ENCODE assay signal across 18 cellular contexts in genomic region chr4:7531640-7531994, GRCh38.
A peak's percentile ranks its signal among the peaks of the same experiment; 100 is the strongest.
DNase-seq lines count a peak whose midpoint lies in the region; ATAC-seq and TF ChIP-seq lines count a peak whose summit lies in the region.
"Had no signal": no experiment of that assay in that cellular context is flagged by ENCODE, and none has a peak within 500 bp of the region (broad histone marks: within the 10 kb centered on the region; RNA-seq: fewer than 3 reads in every experiment).

No MANE protein-coding gene starts in this region.

- DNase-seq in ELF-1 (ENCODE audit: low read depth, low spot score) (peak; percentile 72), NT2/D1 (ENCODE audit: low read depth, low spot score) (no peak), iPS-NIHi11 (ENCODE audit: low spot score) (peak; percentile 34), nephron progenitor cell (peak; percentile 32), activated gamma-delta T cell (lab: John Stamatoyannopoulos, UW) (no peak), NCI-H1092 treated with DMSO at 0.1 percent for 48 hours (lab: John Stamatoyannopoulos, UW) (no peak)
- no peak for DNase-seq in stimulated activated CD4-positive, alpha-beta T cell treated with anti-CD3 and anti-CD28 coated beads, Interleukin-4, amount 100 ng/mL, for 1 hour
- DNase-seq: 8988T; ACHN; Calu3; CD4-positive, alpha-beta T cell; DMS 273 treated with DMSO at 0.1 percent for 48 hours; GOT3; IMR-90 had no signal

- no peak overlapping the region for H3K27ac Mint-ChIP-seq in nephron progenitor cell
- H3K27ac Mint-ChIP-seq: CD4-positive, alpha-beta T cell had no signal

- 0 out of 2 replicates have a peak, but pooled peaks cover 6% of the 10 kb centered on the region for H3K9me3 ChIP-seq in NT2/D1 (ENCODE audit: insufficient read depth, low read length)

- H3K4me1 Mint-ChIP-seq in nephron progenitor cell, result peaks cover 62% of the 10 kb centered on the region

- H3K36me3 Mint-ChIP-seq in nephron progenitor cell (ENCODE audit: low read depth), result no peaks in the 10 kb centered on the region

- TF ChIP-seq CTCF in nephron progenitor cell (IDR thresholded peaks at IDR 0.05), result no peak

- peaks cover 12% of the 10 kb centered on the region for H3K27me3 Mint-ChIP-seq in nephron progenitor cell (ENCODE audit: low read depth, poor library complexity)

- no peak for ATAC-seq in GM18870 (IDR thresholded peaks at IDR 0.05; ENCODE audit: unreplicated experiment)
- ATAC-seq: GM12878, HCT116 had no signal

- H3K9ac ChIP-seq in NT2/D1 (ENCODE audit: insufficient read length, low read depth), result peak overlapping the region; percentile 37
- H3K9ac ChIP-seq: BLaER1 treated with 17β-estradiol and CSF1 and Interleukin-3, amounts not matched to agents 10 nM and 100 nM had no signal

- no peak overlapping the region for H3K4me3 ChIP-seq in NT2/D1 (ENCODE audit: insufficient read length, low read depth)
- H3K4me3 ChIP-seq: BLaER1 treated with 17β-estradiol and CSF1 and Interleukin-3, amounts not matched to agents 10 nM and 100 nM; GM12878 had no signal

- H3K9me3 Mint-ChIP-seq in nephron progenitor cell, result no peaks in the 10 kb centered on the region
- H3K9me3 Mint-ChIP-seq: CD4-positive, alpha-beta T cell had no signal

- H3K4me1 ChIP-seq in NT2/D1 (ENCODE audit: insufficient read depth, insufficient read length), result peaks cover 41% of the 10 kb centered on the region

- H3K4me3 Mint-ChIP-seq in nephron progenitor cell, result peak overlapping the region; percentile 33
- H3K4me3 Mint-ChIP-seq: CD4-positive, alpha-beta T cell had no signal

- no peaks in the 10 kb centered on the region for H3K36me3 ChIP-seq in NT2/D1 (ENCODE audit: insufficient read depth, insufficient read length, low read length)

- no peaks in the 10 kb centered on the region for H3K27me3 ChIP-seq in NT2/D1 (ENCODE audit: insufficient read depth, insufficient read length)
- H3K27me3 ChIP-seq: BLaER1 treated with 17β-estradiol and CSF1 and Interleukin-3, amounts not matched to agents 10 nM and 100 nM had no signal

Comparison
In these comparisons a context has a peak if more than half of its experiments do, and no peak if none do; other contexts are left out.
1. DNase-seq: peak in ELF-1 (single experiment), iPS-NIHi11 (single experiment) and nephron progenitor cell (single experiment); none in NT2/D1 (single experiment), activated gamma-delta T cell (single experiment), NCI-H1092 treated with DMSO at 0.1 percent for 48 hours (single experiment) and stimulated activated CD4-positive, alpha-beta T cell treated with anti-CD3 and anti-CD28 coated beads, Interleukin-4, amount 100 ng/mL, for 1 hour (single experiment).